9 cellular contexts compared by ENCODE assay signal in genomic region chr6:92122746-92123145, GRCh38.
DNase-seq lines count a peak whose midpoint lies in the region; TF ChIP-seq lines count a peak whose summit lies in the region.
"Had no signal": no experiment of that assay in that cellular context is flagged by ENCODE, and none has a peak within 500 bp of the region (broad histone marks: within the 10 kb centered on the region; RNA-seq: fewer than 3 reads in every experiment).

No MANE protein-coding gene starts in this region.

- CTCF ChIA-PET in Calu3 (lab: Charles Lee) = no interaction called here

- no peaks in the 10 kb centered on the region for H3K79me2 ChIP-seq in OCI-LY3 (ENCODE audit: low read length)

- H3K27me3 Mint-ChIP-seq in HFFc6 (ENCODE audit: insufficient read depth) (no peaks in the 10 kb centered on the region), Calu3 (ENCODE audit: unreplicated experiment) (no peaks in the 10 kb centered on the region)
- no peaks in the 10 kb centered on the region for H3K27me3 Mint-ChIP-seq in activated T-cell treated with anti-CD3 and anti-CD28 coated beads, Interleukin-2, amount 50 U/mL, for 24 hours
- no peaks in the 10 kb centered on the region for H3K27me3 Mint-ChIP-seq in activated T-helper 1 cell treated with anti-CD3 and anti-CD28 coated beads, Interleukin-12 subunit alpha, Interleukin-12 subunit beta, Interleukin-2, Interleukin-4 antibody, amounts not matched to agents 30 ng/mL and 10 ng/mL and 1 ng/mL, durations not matched to agents 14 hours and 24 hours and 36 hours (ENCODE audit: insufficient read depth)

- H3K36me3 ChIP-seq in OCI-LY3 (replicated peaks; ENCODE audit: low read depth, low read length) (no peaks in the 10 kb centered on the region), testis (ENCODE audit: low read depth, missing control alignments) (no peaks in the 10 kb centered on the region)

- H3K4me3 ChIP-seq in OCI-LY3 (ENCODE audit: low read length) (no peak overlapping the region), testis (no peak overlapping the region)

- H3K9me3 ChIP-seq in OCI-LY3 (ENCODE audit: insufficient read depth, low read length) (no peaks in the 10 kb centered on the region), testis (no peaks in the 10 kb centered on the region)

- BruUV-seq in Calu3 (replicated peaks; lab: Mats Ljungman, UMichigan) = no TSS peak

- WGBS in testis, 2 donors = 62 to 71% methylated on average over 3 of the region's 3 CpGs

- no peak overlapping the region for H3K4me2 ChIP-seq in OCI-LY3 (ENCODE audit: low read length)

- in situ Hi-C loops in ACHN (cut with HindIII; ENCODE audit: low pct_ligation_motif_present, low pct_unique_long_range_greater_than_20kb, low sequenced_read_pairs) = no loop called here

- no peaks in the 10 kb centered on the region for H4K20me1 ChIP-seq in OCI-LY3 (ENCODE audit: insufficient read depth, low read length)

- TF ChIP-seq POLR2A in testis (IDR thresholded peaks at IDR 0.05) = no peak

- no peak overlapping the region for H3K9ac ChIP-seq in OCI-LY3 (ENCODE audit: low read length)

- H3K27ac ChIP-seq in OCI-LY3 (ENCODE audit: low read length) (no peak overlapping the region), testis (no peak overlapping the region)

- peak; percentile 17; the same call in 1 of the 2 replicates for TF ChIP-seq CTCF in HFFc6 (IDR thresholded peaks at IDR 0.05)
- peak; percentile 49 for TF ChIP-seq CTCF in OCI-LY3 (IDR thresholded peaks at IDR 0.05; ENCODE audit: low read depth, low read length)
- TF ChIP-seq CTCF in testis (IDR thresholded peaks at IDR 0.05) = no peak
- TF ChIP-seq CTCF in Calu3 (IDR thresholded peaks at IDR 0.05; ENCODE audit: unreplicated experiment) = no peak

- H3K4me1 ChIP-seq in OCI-LY3 (ENCODE audit: low read length) (no peaks in the 10 kb centered on the region), testis (no peaks in the 10 kb centered on the region)

- H3K4me1 Mint-ChIP-seq in HFFc6 (ENCODE audit: low read depth) = no peaks in the 10 kb centered on the region
- no peaks in the 10 kb centered on the region for H3K4me1 Mint-ChIP-seq in activated T-cell treated with anti-CD3 and anti-CD28 coated beads, Interleukin-2, amount 50 U/mL, for 24 hours (ENCODE audit: low read depth)
- H3K4me1 Mint-ChIP-seq in Calu3 (ENCODE audit: low read depth, unreplicated experiment) = no peaks in the 10 kb centered on the region
- no peaks in the 10 kb centered on the region for H3K4me1 Mint-ChIP-seq in activated T-helper 1 cell treated with anti-CD3 and anti-CD28 coated beads, Interleukin-12 subunit alpha, Interleukin-12 subunit beta, Interleukin-2, Interleukin-4 antibody, amounts not matched to agents 30 ng/mL and 10 ng/mL and 1 ng/mL, durations not matched to agents 14 hours and 24 hours and 36 hours (ENCODE audit: low read depth)
- H3K4me1 Mint-ChIP-seq: stimulated activated effector memory CD8-positive, alpha-beta T cell treated with anti-CD3 and anti-CD28 coated beads, Interleukin-12 subunit alpha, Interleukin-12 subunit beta, amount 100 ng/mL, for 72 hours had no signal

- no peak overlapping the region for H3K4me3 Mint-ChIP-seq in HFFc6
- no peak overlapping the region for H3K4me3 Mint-ChIP-seq in activated T-cell treated with anti-CD3 and anti-CD28 coated beads, Interleukin-2, amount 50 U/mL, for 24 hours
- H3K4me3 Mint-ChIP-seq in Calu3 (ENCODE audit: low read depth, unreplicated experiment) = no peak overlapping the region
- H3K4me3 Mint-ChIP-seq in activated T-helper 1 cell treated with anti-CD3 and anti-CD28 coated beads, Interleukin-12 subunit alpha, Interleukin-12 subunit beta, Interleukin-2, Interleukin-4 antibody, amounts not matched to agents 30 ng/mL and 10 ng/mL and 1 ng/mL, durations not matched to agents 14 hours and 24 hours and 36 hours = no peak overlapping the region
- H3K4me3 Mint-ChIP-seq: stimulated activated effector memory CD8-positive, alpha-beta T cell treated with anti-CD3 and anti-CD28 coated beads, Interleukin-12 subunit alpha, Interleukin-12 subunit beta, amount 100 ng/mL, for 72 hours had no signal

- H3K9me3 Mint-ChIP-seq in HFFc6 (peaks cover 29% of the 10 kb centered on the region), Calu3 (ENCODE audit: low read depth, unreplicated experiment) (peaks cover 7% of the 10 kb centered on the region)
- peaks cover 2% of the 10 kb centered on the region for H3K9me3 Mint-ChIP-seq in activated T-cell treated with anti-CD3 and anti-CD28 coated beads, Interleukin-2, amount 50 U/mL, for 24 hours
- H3K9me3 Mint-ChIP-seq in activated T-helper 1 cell treated with anti-CD3 and anti-CD28 coated beads, Interleukin-12 subunit alpha, Interleukin-12 subunit beta, Interleukin-2, Interleukin-4 antibody, amounts not matched to agents 30 ng/mL and 10 ng/mL and 1 ng/mL, durations not matched to agents 14 hours and 24 hours and 36 hours = no peaks in the 10 kb centered on the region

- H3K27me3 ChIP-seq in OCI-LY3 (ENCODE audit: low read depth, low read length) (no peaks in the 10 kb centered on the region), testis (no peaks in the 10 kb centered on the region)

- no peak overlapping the region for H2AFZ ChIP-seq in OCI-LY3 (ENCODE audit: low read depth, low read length)

- DNase-seq in ACHN (peak; percentile 37), HFFc6 (no peak), iPS-NIHi11 (ENCODE audit: low spot score) (peak; percentile 9), testis (no peak), Calu3 (no peak)
- no peak for DNase-seq in activated T-cell treated with anti-CD3 and anti-CD28 coated beads, Interleukin-2, amount 50 U/mL, for 24 hours
- no peak for DNase-seq in activated T-helper 1 cell treated with anti-CD3 and anti-CD28 coated beads, Interleukin-12 subunit alpha, Interleukin-12 subunit beta, Interleukin-2, Interleukin-4 antibody, amounts not matched to agents 30 ng/mL and 10 ng/mL and 1 ng/mL, durations not matched to agents 14 hours and 24 hours and 36 hours (ENCODE audit: low spot score)

- intact Hi-C loops in testis (cut with DNase I; ENCODE audit: low total_unique reads) (no loop called here), Calu3 (cut with micrococcal nuclease; ENCODE audit: unreplicated experiment) (loop anchor here (5.0 kb wide), 1 partner anchor 1040 kb away; no protein-coding TSS in a partner anchor)
- intact Hi-C loops in activated T-helper 1 cell treated with anti-CD3 and anti-CD28 coated beads, Interleukin-12 subunit alpha, Interleukin-12 subunit beta, Interleukin-2, Interleukin-4 antibody, amounts not matched to agents 30 ng/mL and 10 ng/mL and 1 ng/mL, durations not matched to agents 14 hours and 24 hours and 36 hours (cut with micrococcal nuclease) = no loop called here

- H3K36me3 Mint-ChIP-seq in HFFc6 (ENCODE audit: low read depth) = peaks cover 7% of the 10 kb centered on the region
- H3K36me3 Mint-ChIP-seq in activated T-cell treated with anti-CD3 and anti-CD28 coated beads, Interleukin-2, amount 50 U/mL, for 24 hours (ENCODE audit: low read depth) = no peaks in the 10 kb centered on the region
- no peaks in the 10 kb centered on the region for H3K36me3 Mint-ChIP-seq in Calu3 (ENCODE audit: insufficient read depth, unreplicated experiment)
- H3K36me3 Mint-ChIP-seq in activated T-helper 1 cell treated with anti-CD3 and anti-CD28 coated beads, Interleukin-12 subunit alpha, Interleukin-12 subunit beta, Interleukin-2, Interleukin-4 antibody, amounts not matched to agents 30 ng/mL and 10 ng/mL and 1 ng/mL, durations not matched to agents 14 hours and 24 hours and 36 hours (ENCODE audit: low read depth) = no peaks in the 10 kb centered on the region
- H3K36me3 Mint-ChIP-seq: stimulated activated effector memory CD8-positive, alpha-beta T cell treated with anti-CD3 and anti-CD28 coated beads, Interleukin-12 subunit alpha, Interleukin-12 subunit beta, amount 100 ng/mL, for 72 hours had no signal

- H3K27ac Mint-ChIP-seq in HFFc6 = no peak overlapping the region
- H3K27ac Mint-ChIP-seq in activated T-cell treated with anti-CD3 and anti-CD28 coated beads, Interleukin-2, amount 50 U/mL, for 24 hours = no peak overlapping the region
- H3K27ac Mint-ChIP-seq in Calu3 (ENCODE audit: unreplicated experiment) = no peak overlapping the region
- no peak overlapping the region for H3K27ac Mint-ChIP-seq in activated T-helper 1 cell treated with anti-CD3 and anti-CD28 coated beads, Interleukin-12 subunit alpha, Interleukin-12 subunit beta, Interleukin-2, Interleukin-4 antibody, amounts not matched to agents 30 ng/mL and 10 ng/mL and 1 ng/mL, durations not matched to agents 14 hours and 24 hours and 36 hours
- H3K27ac Mint-ChIP-seq: stimulated activated effector memory CD8-positive, alpha-beta T cell treated with anti-CD3 and anti-CD28 coated beads, Interleukin-12 subunit alpha, Interleukin-12 subunit beta, amount 100 ng/mL, for 72 hours had no signal

Comparison
In these comparisons a context has a peak if more than half of its experiments do, and no peak if none do; other contexts are left out.
1. DNase-seq: peak in ACHN (single experiment) and iPS-NIHi11 (single experiment); none in HFFc6 (single experiment), testis (single experiment), activated T-cell treated with anti-CD3 and anti-CD28 coated beads, Interleukin-2, amount 50 U/mL, for 24 hours (single experiment), Calu3 (single experiment) and activated T-helper 1 cell treated with anti-CD3 and anti-CD28 coated beads, Interleukin-12 subunit alpha, Interleukin-12 subunit beta, Interleukin-2, Interleukin-4 antibody, amounts not matched to agents 30 ng/mL and 10 ng/mL and 1 ng/mL, durations not matched to agents 14 hours and 24 hours and 36 hours (single experiment).
2. CTCF ChIP-seq: peak in HFFc6 (single experiment) and OCI-LY3 (single experiment); none in testis (0 of 3) and Calu3 (single experiment).